In the genomic region with DNA sequence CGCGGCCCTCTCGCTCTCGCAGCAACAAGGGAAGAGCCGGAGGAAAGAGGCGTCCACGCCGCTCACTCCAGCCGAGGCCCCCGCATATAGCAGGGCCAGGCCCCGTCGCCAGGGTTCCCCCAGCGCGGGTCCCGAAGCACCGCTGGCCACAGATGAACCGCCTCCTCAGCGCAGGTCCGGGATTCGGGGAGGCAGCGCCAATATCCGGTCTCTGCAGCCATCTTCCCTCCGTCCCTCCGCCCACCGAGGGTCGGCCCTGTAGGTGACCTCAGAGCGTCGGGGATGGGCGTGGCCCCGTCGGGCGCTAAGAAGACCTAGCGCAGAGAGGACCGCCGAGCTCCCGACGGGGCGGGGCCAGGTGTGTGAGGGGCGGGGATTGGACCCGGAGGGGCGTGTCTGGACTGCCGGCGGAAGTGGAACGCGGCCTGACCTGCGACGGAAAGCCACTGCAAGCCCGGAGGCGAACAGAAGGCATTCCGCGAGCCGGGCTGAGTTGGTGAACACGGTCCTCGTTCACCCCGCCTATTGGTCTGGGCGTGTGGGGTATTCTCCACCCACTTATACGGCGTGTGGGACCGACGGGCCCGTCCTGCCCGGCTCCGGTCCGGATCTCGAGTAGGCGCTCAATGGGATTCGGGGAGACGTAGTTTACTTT, we compare ENCODE assay signal across 1 cellular context.
A peak's percentile ranks its signal among the peaks of the same experiment; 100 is the strongest.
TF ChIP-seq lines count a peak whose summit lies in the region.

No MANE protein-coding gene starts in this region.

TF ChIP-seq in HEK293, 187 proteins besides CTCF, POLR2A, EP300 and RAD21 (continued from another document and continues in another):
- 0 out of 2 replicates have a peak, but pooled peaks have one; percentile 17 for TF ChIP-seq ZNF2 (tag by site-specific recombination; IDR thresholded peaks at IDR 0.05)
- TF ChIP-seq OSR2 (tag by site-specific recombination; IDR thresholded peaks at IDR 0.05): peak; percentile 57; the same call in 1 of the 2 replicates
- TF ChIP-seq, protein P1, sequence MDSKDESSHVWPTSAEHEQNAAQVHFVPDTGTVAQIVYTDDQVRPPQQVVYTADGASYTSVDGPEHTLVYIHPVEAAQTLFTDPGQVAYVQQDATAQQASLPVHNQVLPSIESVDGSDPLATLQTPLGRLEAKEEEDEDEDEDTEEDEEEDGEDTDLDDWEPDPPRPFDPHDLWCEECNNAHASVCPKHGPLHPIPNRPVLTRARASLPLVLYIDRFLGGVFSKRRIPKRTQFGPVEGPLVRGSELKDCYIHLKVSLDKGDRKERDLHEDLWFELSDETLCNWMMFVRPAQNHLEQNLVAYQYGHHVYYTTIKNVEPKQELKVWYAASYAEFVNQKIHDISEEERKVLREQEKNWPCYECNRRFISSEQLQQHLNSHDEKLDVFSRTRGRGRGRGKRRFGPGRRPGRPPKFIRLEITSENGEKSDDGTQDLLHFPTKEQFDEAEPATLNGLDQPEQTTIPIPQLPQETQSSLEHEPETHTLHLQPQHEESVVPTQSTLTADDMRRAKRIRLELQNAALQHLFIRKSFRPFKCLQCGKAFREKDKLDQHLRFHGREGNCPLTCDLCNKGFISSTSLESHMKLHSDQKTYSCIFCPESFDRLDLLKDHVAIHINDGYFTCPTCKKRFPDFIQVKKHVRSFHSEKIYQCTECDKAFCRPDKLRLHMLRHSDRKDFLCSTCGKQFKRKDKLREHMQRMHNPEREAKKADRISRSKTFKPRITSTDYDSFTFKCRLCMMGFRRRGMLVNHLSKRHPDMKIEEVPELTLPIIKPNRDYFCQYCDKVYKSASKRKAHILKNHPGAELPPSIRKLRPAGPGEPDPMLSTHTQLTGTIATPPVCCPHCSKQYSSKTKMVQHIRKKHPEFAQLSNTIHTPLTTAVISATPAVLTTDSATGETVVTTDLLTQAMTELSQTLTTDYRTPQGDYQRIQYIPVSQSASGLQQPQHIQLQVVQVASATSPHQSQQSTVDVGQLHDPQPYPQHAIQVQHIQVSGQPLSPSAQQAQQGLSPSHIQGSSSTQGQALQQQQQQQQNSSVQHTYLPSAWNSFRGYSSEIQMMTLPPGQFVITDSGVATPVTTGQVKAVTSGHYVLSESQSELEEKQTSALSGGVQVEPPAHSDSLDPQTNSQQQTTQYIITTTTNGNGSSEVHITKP (tag by site-specific recombination; IDR thresholded peaks at IDR 0.05): peak; percentile 76
- peak; percentile 71 for TF ChIP-seq YY1 (tag by site-specific recombination; IDR thresholded peaks at IDR 0.05)
- TF ChIP-seq, protein P2, sequence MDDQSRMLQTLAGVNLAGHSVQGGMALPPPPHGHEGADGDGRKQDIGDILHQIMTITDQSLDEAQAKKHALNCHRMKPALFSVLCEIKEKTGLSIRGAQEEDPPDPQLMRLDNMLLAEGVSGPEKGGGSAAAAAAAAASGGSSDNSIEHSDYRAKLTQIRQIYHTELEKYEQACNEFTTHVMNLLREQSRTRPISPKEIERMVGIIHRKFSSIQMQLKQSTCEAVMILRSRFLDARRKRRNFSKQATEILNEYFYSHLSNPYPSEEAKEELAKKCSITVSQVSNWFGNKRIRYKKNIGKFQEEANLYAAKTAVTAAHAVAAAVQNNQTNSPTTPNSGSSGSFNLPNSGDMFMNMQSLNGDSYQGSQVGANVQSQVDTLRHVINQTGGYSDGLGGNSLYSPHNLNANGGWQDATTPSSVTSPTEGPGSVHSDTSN (CRISPR knock-in tag; IDR thresholded peaks at IDR 0.05): peak; percentile 76; the same call in 1 of the 2 replicates
- TF ChIP-seq KLF8 (tag by site-specific recombination; IDR thresholded peaks at IDR 0.05): peak; percentile 93
- peak; percentile 96 for TF ChIP-seq SP3 (tag by site-specific recombination; IDR thresholded peaks at IDR 0.05)
- 0 out of 2 replicates have a peak, but pooled peaks have one; percentile 48 for TF ChIP-seq EGR2 (tag by site-specific recombination; IDR thresholded peaks at IDR 0.05; ENCODE audit: low read depth)
- peak; percentile 29; the same call in 1 of the 2 replicates for TF ChIP-seq ZXDB (tag by site-specific recombination; IDR thresholded peaks at IDR 0.05)
- peak; percentile 96 for TF ChIP-seq ZBTB17 (tag by site-specific recombination; IDR thresholded peaks at IDR 0.05)
- no peak for TF ChIP-seq ZNF768 (tag by site-specific recombination; IDR thresholded peaks at IDR 0.05)
- TF ChIP-seq ZNF501 (tag by site-specific recombination; IDR thresholded peaks at IDR 0.05): 0 out of 2 replicates have a peak, but pooled peaks have one; percentile 50
- no peak for TF ChIP-seq ZNF473 (tag by site-specific recombination; IDR thresholded peaks at IDR 0.05)
- TF ChIP-seq ZNF792 (tag by site-specific recombination; IDR thresholded peaks at IDR 0.05): no peak
- TF ChIP-seq ZNF777 (tag by site-specific recombination; IDR thresholded peaks at IDR 0.05; ENCODE audit: borderline replicate concordance): 0 out of 2 replicates have a peak, but pooled peaks have one; percentile 6
- TF ChIP-seq ZNF600 (tag by site-specific recombination; IDR thresholded peaks at IDR 0.05): peak; percentile 63
- TF ChIP-seq, protein P3, sequence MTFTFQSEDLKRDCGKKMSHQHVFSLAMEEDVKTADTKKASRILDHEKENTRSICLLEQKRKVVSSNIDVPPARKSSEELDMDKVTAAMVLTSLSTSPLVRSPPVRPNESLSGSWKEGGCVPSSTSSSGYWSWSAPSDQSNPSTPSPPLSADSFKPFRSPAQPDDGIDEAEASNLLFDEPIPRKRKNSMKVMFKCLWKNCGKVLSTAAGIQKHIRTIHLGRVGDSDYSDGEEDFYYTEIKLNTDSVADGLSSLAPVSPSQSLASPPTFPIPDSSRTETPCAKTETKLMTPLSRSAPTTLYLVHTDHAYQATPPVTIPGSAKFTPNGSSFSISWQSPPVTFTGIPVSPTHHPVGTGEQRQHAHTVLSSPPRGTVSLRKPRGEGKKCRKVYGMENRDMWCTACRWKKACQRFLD (tag by site-specific recombination; IDR thresholded peaks at IDR 0.05): no peak
- no peak for TF ChIP-seq ZNF19 (tag by site-specific recombination; IDR thresholded peaks at IDR 0.05; ENCODE audit: low read depth)
- peak; percentile 87 for TF ChIP-seq KLF1 (tag by site-specific recombination; IDR thresholded peaks at IDR 0.05)
- TF ChIP-seq ZNF561 (tag by site-specific recombination; IDR thresholded peaks at IDR 0.05; ENCODE audit: borderline replicate concordance): peak; percentile 36; the same call in 1 of the 2 replicates
- TF ChIP-seq KLF9 (tag by site-specific recombination; IDR thresholded peaks at IDR 0.05; ENCODE audit: low read depth): peak; percentile 95
- no peak for TF ChIP-seq ZNF416 (tag by site-specific recombination; IDR thresholded peaks at IDR 0.05)
- peak; percentile 79; the same call in 1 of the 2 replicates for TF ChIP-seq ZBTB20 (tag by site-specific recombination; IDR thresholded peaks at IDR 0.05)
- TF ChIP-seq ZNF548 (tag by site-specific recombination; IDR thresholded peaks at IDR 0.05): no peak
- TF ChIP-seq ZNF629 (tag by site-specific recombination; IDR thresholded peaks at IDR 0.05): 0 out of 2 replicates have a peak, but pooled peaks have one; percentile 63
- peak; percentile 34; the same call in 1 of the 2 replicates for TF ChIP-seq ZNF660 (tag by site-specific recombination; IDR thresholded peaks at IDR 0.05)
- TF ChIP-seq KLF10 (tag by site-specific recombination; IDR thresholded peaks at IDR 0.05): no peak; the same call in 1 of the 2 replicates
- TF ChIP-seq ZFHX2 (tag by site-specific recombination; conservative IDR thresholded peaks at IDR 0.05): peak; percentile 65
- TF ChIP-seq, protein P4, sequence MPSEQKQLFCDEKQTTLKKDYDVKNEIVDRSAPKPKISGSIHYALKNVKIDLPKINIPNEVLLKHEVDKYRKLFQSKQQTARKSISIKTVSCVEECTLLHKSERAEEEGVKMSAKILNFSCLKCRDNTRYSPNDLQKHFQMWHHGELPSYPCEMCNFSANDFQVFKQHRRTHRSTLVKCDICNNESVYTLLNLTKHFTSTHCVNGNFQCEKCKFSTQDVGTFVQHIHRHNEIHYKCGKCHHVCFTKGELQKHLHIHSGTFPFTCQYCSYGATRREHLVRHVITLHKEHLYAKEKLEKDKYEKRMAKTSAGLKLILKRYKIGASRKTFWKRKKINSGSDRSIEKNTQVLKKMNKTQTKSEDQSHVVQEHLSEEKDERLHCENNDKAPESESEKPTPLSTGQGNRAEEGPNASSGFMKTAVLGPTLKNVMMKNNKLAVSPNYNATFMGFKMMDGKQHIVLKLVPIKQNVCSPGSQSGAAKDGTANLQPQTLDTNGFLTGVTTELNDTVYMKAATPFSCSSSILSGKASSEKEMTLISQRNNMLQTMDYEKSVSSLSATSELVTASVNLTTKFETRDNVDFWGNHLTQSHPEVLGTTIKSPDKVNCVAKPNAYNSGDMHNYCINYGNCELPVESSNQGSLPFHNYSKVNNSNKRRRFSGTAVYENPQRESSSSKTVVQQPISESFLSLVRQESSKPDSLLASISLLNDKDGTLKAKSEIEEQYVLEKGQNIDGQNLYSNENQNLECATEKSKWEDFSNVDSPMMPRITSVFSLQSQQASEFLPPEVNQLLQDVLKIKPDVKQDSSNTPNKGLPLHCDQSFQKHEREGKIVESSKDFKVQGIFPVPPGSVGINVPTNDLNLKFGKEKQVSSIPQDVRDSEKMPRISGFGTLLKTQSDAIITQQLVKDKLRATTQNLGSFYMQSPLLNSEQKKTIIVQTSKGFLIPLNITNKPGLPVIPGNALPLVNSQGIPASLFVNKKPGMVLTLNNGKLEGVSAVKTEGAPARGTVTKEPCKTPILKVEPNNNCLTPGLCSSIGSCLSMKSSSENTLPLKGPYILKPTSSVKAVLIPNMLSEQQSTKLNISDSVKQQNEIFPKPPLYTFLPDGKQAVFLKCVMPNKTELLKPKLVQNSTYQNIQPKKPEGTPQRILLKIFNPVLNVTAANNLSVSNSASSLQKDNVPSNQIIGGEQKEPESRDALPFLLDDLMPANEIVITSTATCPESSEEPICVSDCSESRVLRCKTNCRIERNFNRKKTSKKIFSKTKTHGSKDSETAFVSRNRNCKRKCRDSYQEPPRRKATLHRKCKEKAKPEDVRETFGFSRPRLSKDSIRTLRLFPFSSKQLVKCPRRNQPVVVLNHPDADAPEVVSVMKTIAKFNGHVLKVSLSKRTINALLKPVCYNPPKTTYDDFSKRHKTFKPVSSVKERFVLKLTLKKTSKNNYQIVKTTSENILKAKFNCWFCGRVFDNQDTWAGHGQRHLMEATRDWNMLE (tag by site-specific recombination; conservative IDR thresholded peaks at IDR 0.05; ENCODE audit: low read depth): peak; percentile 35; the same call in 1 of the 2 replicates
- TF ChIP-seq ZNF843 (tag by site-specific recombination; IDR thresholded peaks at IDR 0.05): peak; percentile 9; the same call in 1 of the 2 replicates
- TF ChIP-seq GLIS1 (tag by site-specific recombination; IDR thresholded peaks at IDR 0.05): no peak
- TF ChIP-seq ZBTB8A (tag by site-specific recombination; IDR thresholded peaks at IDR 0.05): peak; percentile 77
- TF ChIP-seq, protein P5, sequence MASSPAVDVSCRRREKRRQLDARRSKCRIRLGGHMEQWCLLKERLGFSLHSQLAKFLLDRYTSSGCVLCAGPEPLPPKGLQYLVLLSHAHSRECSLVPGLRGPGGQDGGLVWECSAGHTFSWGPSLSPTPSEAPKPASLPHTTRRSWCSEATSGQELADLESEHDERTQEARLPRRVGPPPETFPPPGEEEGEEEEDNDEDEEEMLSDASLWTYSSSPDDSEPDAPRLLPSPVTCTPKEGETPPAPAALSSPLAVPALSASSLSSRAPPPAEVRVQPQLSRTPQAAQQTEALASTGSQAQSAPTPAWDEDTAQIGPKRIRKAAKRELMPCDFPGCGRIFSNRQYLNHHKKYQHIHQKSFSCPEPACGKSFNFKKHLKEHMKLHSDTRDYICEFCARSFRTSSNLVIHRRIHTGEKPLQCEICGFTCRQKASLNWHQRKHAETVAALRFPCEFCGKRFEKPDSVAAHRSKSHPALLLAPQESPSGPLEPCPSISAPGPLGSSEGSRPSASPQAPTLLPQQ (tag by site-specific recombination; IDR thresholded peaks at IDR 0.05): peak; percentile 66; the same call in 1 of the 2 replicates
- TF ChIP-seq PRDM4 (tag by site-specific recombination; IDR thresholded peaks at IDR 0.05): no peak
- TF ChIP-seq ZSCAN30 (tag by site-specific recombination; IDR thresholded peaks at IDR 0.05): 0 out of 2 replicates have a peak, but pooled peaks have one; percentile 19
- TF ChIP-seq ZNF366 (tag by site-specific recombination; conservative IDR thresholded peaks at IDR 0.05): peak; percentile 77
- TF ChIP-seq ZBTB7A (tag by site-specific recombination; IDR thresholded peaks at IDR 0.05; ENCODE audit: low read depth): peak; percentile 42; the same call in 1 of the 2 replicates
- TF ChIP-seq SP7 (tag by site-specific recombination; IDR thresholded peaks at IDR 0.05): peak; percentile 39; the same call in 1 of the 2 replicates
- TF ChIP-seq ZNF521 (tag by site-specific recombination; IDR thresholded peaks at IDR 0.05): no peak
- TF ChIP-seq KLF16 (tag by site-specific recombination; IDR thresholded peaks at IDR 0.05): peak; percentile 26; the same call in 1 of the 2 replicates
- no peak for TF ChIP-seq ZBTB1 (tag by site-specific recombination; IDR thresholded peaks at IDR 0.05)
- peak; percentile 74 for TF ChIP-seq ZNF341 (tag by site-specific recombination; IDR thresholded peaks at IDR 0.05; ENCODE audit: low read depth)
- peak; percentile 96 for TF ChIP-seq SP2 (tag by site-specific recombination; IDR thresholded peaks at IDR 0.05)
- TF ChIP-seq ZNF121 (tag by site-specific recombination; IDR thresholded peaks at IDR 0.05): peak; percentile 72; the same call in 1 of the 2 replicates
